8 cellular contexts compared by ENCODE assay signal in genomic region chr16:22077700-22078313, GRCh38. TPM values are rescaled to one million over a fixed set of nuclear protein-coding genes. Genes with fewer than 3 reads are reported as not detected.
A peak's percentile ranks its signal among the peaks of the same experiment; 100 is the strongest.
DNase-seq lines count a peak whose midpoint lies in the region; ATAC-seq lines count a peak whose summit lies in the region.

No MANE protein-coding gene starts in this region.

- peaks cover 2 to 3% of the 10 kb centered on the region in 2 donors for H3K36me3 ChIP-seq in aorta (ENCODE audit: control insufficient read depth in 1 of 2, insufficient read depth in 2 of 2, low read length in 1 of 2)

- ATAC-seq in aorta (ENCODE audit: low FRiP score) (peak; percentile 59), HG02885 (IDR thresholded peaks at IDR 0.05; ENCODE audit: poor library complexity, unreplicated experiment) (no peak)

- H3K27ac ChIP-seq in aorta (ENCODE audit: low read depth in 1 of 2, low read length in 2 of 2) = no peak overlapping the region

- H3K4me1 ChIP-seq in aorta (ENCODE audit: control insufficient read depth in 1 of 2, insufficient read depth in 2 of 2, low read length in 2 of 2) = no peaks in the 10 kb centered on the region

- WGBS in aorta, 2 donors = 41 to 44% methylated on average over 8 of the region's 8 CpGs

- DNase-seq in DMS114 treated with DMSO at 0.1 percent for 48 hours (lab: John Stamatoyannopoulos, UW; ENCODE audit: unreplicated experiment) (peak; percentile 32), Kasumi-1 (lab: John Stamatoyannopoulos, UW) (peak; percentile 38 to 57), SK-MEL-5 (ENCODE audit: low read depth, low spot score) (peak; percentile 63), glomerular visceral epithelial cell (ENCODE audit: extremely low spot score) (peak; percentile 52), pulmonary artery endothelial cell (ENCODE audit: low read depth, low spot score) (peak; percentile 32), aorta (peak; percentile 68 to 81)
- DNase-seq in activated gamma-delta T cell treated with anti-CD3 and anti-CD28 coated beads, Interleukin-2, amount 50 U/mL, for 16 hours (ENCODE audit: low read depth) = peak; percentile 58

- H3K27me3 ChIP-seq in aorta (ENCODE audit: control insufficient read depth in 1 of 2, insufficient read depth in 2 of 2, low read length in 1 of 2) = no peaks in the 10 kb centered on the region

- no peak overlapping the region for H3K4me3 ChIP-seq in aorta (ENCODE audit: low read length in 2 of 2)

- in situ Hi-C loops in SK-MEL-5 (cut with HindIII; ENCODE audit: low pct_unique_long_range_greater_than_20kb, low sequenced_read_pairs) = no loop called here

- H3K9me3 ChIP-seq in aorta (ENCODE audit: control insufficient read depth, low read length) = no peaks in the 10 kb centered on the region

- intact Hi-C loops in aorta (cut with DNase I) = loop anchor here (2.0 to 5.0 kb wide), 3 partner anchors 69 to 109 kb away; partner anchors contain the start of genes MOSMO (in 1 of the 2) and PDZD9 (in 1 of the 2)

RNA-seq across cellular contexts. Expression of gene VWA3A, which starts 14.5 kb away (rescaled TPM):
- not detected in 2 replicates for total RNA-seq in SK-MEL-5 (2014; rRNA removed; shearing (Covaris generic))
- not detected in 2 replicates for polyA plus RNA-seq in SK-MEL-5 (2015; cell fraction: cytosol; rRNA removed)
- polyA plus RNA-seq in SK-MEL-5 (2015; cell fraction: nucleus; rRNA removed) = not detected in 2 replicates
- total RNA-seq in pulmonary artery endothelial cell (0.04 TPM in 1 of 2 replicates, not detected in the other), aorta (under 1 TPM; 0.18 to 0.39 TPM)
- under 1 TPM; 0.13 to 0.20 TPM for polyA plus RNA-seq in aorta
